Comparison of ENCODE assay signal across 1 cellular context in the genomic region with DNA sequence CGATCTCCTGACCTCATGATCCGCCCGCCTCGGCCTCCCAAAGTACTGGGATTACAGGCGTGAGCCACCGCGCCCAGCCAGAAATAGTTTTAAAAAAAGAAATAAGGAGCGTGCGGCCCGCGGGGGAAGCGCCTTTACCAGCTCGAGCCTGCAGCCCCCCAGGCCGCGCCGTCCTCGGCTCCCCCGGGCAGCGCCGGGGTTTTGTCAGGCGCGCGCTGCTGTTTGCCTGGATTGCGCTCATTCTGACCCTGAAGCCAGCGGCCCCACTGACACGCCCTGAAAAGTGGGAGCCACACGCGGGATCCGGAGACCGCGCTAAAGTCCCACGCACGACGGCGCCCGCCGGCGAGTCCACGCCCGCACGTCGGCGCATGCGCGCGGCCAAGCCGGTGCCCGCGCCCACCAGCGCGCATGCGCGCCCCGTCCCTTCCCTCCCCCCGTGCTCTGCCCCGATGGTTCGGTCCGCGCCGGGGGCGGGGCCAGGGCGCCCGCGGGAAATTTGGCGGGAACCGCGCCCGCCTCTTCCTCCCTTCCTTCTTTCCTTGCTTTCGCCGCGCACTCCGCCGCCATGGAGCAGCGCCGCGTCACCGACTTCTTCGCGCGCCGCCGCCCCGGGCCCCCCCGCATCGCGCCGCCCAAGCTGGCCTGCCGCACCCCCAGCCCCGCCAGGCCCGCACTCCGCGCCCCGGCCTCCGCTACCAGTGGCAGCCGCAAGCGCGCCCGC.
A peak's percentile ranks its signal among the peaks of the same experiment; 100 is the strongest.
TF ChIP-seq lines count a peak whose summit lies in the region.

TSS of gene CDT1 (plus strand) at position 526 of the 724 bp plus-strand sequence. CDS start at position 569, 43 bp downstream.

TF ChIP-seq in HEK293, 187 proteins besides CTCF, POLR2A, EP300 and RAD21 (continued from another document):
- TF ChIP-seq, protein P1, sequence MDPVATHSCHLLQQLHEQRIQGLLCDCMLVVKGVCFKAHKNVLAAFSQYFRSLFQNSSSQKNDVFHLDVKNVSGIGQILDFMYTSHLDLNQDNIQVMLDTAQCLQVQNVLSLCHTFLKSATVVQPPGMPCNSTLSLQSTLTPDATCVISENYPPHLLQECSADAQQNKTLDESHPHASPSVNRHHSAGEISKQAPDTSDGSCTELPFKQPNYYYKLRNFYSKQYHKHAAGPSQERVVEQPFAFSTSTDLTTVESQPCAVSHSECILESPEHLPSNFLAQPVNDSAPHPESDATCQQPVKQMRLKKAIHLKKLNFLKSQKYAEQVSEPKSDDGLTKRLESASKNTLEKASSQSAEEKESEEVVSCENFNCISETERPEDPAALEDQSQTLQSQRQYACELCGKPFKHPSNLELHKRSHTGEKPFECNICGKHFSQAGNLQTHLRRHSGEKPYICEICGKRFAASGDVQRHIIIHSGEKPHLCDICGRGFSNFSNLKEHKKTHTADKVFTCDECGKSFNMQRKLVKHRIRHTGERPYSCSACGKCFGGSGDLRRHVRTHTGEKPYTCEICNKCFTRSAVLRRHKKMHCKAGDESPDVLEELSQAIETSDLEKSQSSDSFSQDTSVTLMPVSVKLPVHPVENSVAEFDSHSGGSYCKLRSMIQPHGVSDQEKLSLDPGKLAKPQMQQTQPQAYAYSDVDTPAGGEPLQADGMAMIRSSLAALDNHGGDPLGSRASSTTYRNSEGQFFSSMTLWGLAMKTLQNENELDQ (tag by site-specific recombination; IDR thresholded peaks at IDR 0.05; ENCODE audit: low read depth), result no peak
- TF ChIP-seq MEIS1 (CRISPR knock-in tag; IDR thresholded peaks at IDR 0.05; ENCODE audit: borderline replicate concordance) (no peak), ZNF473 (tag by site-specific recombination; IDR thresholded peaks at IDR 0.05) (no peak), ZNF223 (tag by site-specific recombination; IDR thresholded peaks at IDR 0.05) (no peak), ZNF433 (tag by site-specific recombination; IDR thresholded peaks at IDR 0.05; ENCODE audit: low read depth) (no peak), ZNF624 (tag by site-specific recombination; IDR thresholded peaks at IDR 0.05) (no peak), ZNF510 (tag by site-specific recombination; IDR thresholded peaks at IDR 0.05; ENCODE audit: insufficient replicate concordance) (no peak), ZNF280C (tag by site-specific recombination; IDR thresholded peaks at IDR 0.05) (no peak), REPIN1 (tag by site-specific recombination; IDR thresholded peaks at IDR 0.05; ENCODE audit: low read depth) (peak; percentile 30; the same call in 1 of the 2 replicates), ZSCAN30 (tag by site-specific recombination; IDR thresholded peaks at IDR 0.05) (peak; percentile 47; the same call in 1 of the 2 replicates), KLF8 (tag by site-specific recombination; IDR thresholded peaks at IDR 0.05) (peak; percentile 62; the same call in 1 of the 2 replicates), ZNF571 (tag by site-specific recombination; IDR thresholded peaks at IDR 0.05) (no peak), ZFHX2 (tag by site-specific recombination; conservative IDR thresholded peaks at IDR 0.05) (peak; percentile 53), YY1 (tag by site-specific recombination; IDR thresholded peaks at IDR 0.05) (no peak), ZNF792 (tag by site-specific recombination; IDR thresholded peaks at IDR 0.05) (no peak), ZNF610 (tag by site-specific recombination; IDR thresholded peaks at IDR 0.05; ENCODE audit: borderline replicate concordance) (0 out of 2 replicates have a peak, but pooled peaks have one; percentile 36), ZIC2 (tag by site-specific recombination; IDR thresholded peaks at IDR 0.05) (no peak), ZNF10 (tag by site-specific recombination; IDR thresholded peaks at IDR 0.05) (no peak), ZNF585B (tag by site-specific recombination; IDR thresholded peaks at IDR 0.05) (no peak), ZNF830 (tag by site-specific recombination; IDR thresholded peaks at IDR 0.05; ENCODE audit: low read depth) (no peak), ZNF514 (tag by site-specific recombination; IDR thresholded peaks at IDR 0.05) (no peak), ZFP3 (tag by site-specific recombination; IDR thresholded peaks at IDR 0.05; ENCODE audit: low read depth) (no peak), ZNF701 (tag by site-specific recombination; IDR thresholded peaks at IDR 0.05) (no peak), GFI1B (tag by site-specific recombination; IDR thresholded peaks at IDR 0.05) (no peak), ZSCAN16 (tag by site-specific recombination; IDR thresholded peaks at IDR 0.05) (no peak), ZNF645 (tag by site-specific recombination; IDR thresholded peaks at IDR 0.05) (0 out of 2 replicates have a peak, but pooled peaks have one; percentile 30), ZBTB1 (tag by site-specific recombination; IDR thresholded peaks at IDR 0.05) (no peak), ZNF776 (tag by site-specific recombination; IDR thresholded peaks at IDR 0.05; ENCODE audit: borderline replicate concordance) (no peak), WT1 (tag by site-specific recombination; IDR thresholded peaks at IDR 0.05) (0 out of 2 replicates have a peak, but pooled peaks have one; percentile 31), ZNF266 (tag by site-specific recombination; IDR thresholded peaks at IDR 0.05; ENCODE audit: low read depth) (no peak), TSHZ1 (tag by site-specific recombination; IDR thresholded peaks at IDR 0.05; ENCODE audit: borderline replicate concordance) (no peak), HOXA7 (CRISPR knock-in tag; IDR thresholded peaks at IDR 0.05; ENCODE audit: borderline replicate concordance) (no peak), ZBTB44 (tag by site-specific recombination; IDR thresholded peaks at IDR 0.05) (peak; percentile 45; the same call in 1 of the 2 replicates), HOXD13 (CRISPR knock-in tag; IDR thresholded peaks at IDR 0.05; ENCODE audit: borderline replicate concordance) (no peak), ZNF488 (tag by site-specific recombination; IDR thresholded peaks at IDR 0.05) (no peak), PRDM1 (tag by site-specific recombination; IDR thresholded peaks at IDR 0.05) (0 out of 2 replicates have a peak, but pooled peaks have one; percentile 13), ZNF202 (tag by site-specific recombination; IDR thresholded peaks at IDR 0.05; ENCODE audit: borderline replicate concordance) (no peak), ZNF777 (tag by site-specific recombination; IDR thresholded peaks at IDR 0.05; ENCODE audit: borderline replicate concordance) (peak; percentile 73; the same call in 1 of the 2 replicates), ZNF76 (tag by site-specific recombination; IDR thresholded peaks at IDR 0.05; ENCODE audit: borderline replicate concordance, low read depth) (no peak), ZNF174 (tag by site-specific recombination; IDR thresholded peaks at IDR 0.05) (no peak), ZBTB7A (tag by site-specific recombination; IDR thresholded peaks at IDR 0.05; ENCODE audit: low read depth) (no peak), ZNF175 (tag by site-specific recombination; IDR thresholded peaks at IDR 0.05) (no peak), MZF1 (tag by site-specific recombination; IDR thresholded peaks at IDR 0.05; ENCODE audit: borderline replicate concordance) (no peak), ZNF335 (tag by site-specific recombination; conservative IDR thresholded peaks at IDR 0.05) (peak; percentile 91), TRIM28 (IDR thresholded peaks at IDR 0.05; ENCODE audit: borderline replicate concordance, low read length) (no peak), ZNF785 (tag by site-specific recombination; IDR thresholded peaks at IDR 0.05) (peak; percentile 88; the same call in 1 of the 2 replicates), KLF7 (tag by site-specific recombination; IDR thresholded peaks at IDR 0.05; ENCODE audit: borderline replicate concordance) (no peak)
- TF ChIP-seq, protein P2, sequence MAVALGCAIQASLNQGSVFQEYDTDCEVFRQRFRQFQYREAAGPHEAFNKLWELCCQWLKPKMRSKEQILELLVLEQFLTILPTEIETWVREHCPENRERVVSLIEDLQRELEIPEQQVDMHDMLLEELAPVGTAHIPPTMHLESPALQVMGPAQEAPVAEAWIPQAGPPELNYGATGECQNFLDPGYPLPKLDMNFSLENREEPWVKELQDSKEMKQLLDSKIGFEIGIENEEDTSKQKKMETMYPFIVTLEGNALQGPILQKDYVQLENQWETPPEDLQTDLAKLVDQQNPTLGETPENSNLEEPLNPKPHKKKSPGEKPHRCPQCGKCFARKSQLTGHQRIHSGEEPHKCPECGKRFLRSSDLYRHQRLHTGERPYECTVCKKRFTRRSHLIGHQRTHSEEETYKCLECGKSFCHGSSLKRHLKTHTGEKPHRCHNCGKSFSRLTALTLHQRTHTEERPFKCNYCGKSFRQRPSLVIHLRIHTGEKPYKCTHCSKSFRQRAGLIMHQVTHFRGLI (tag by site-specific recombination; IDR thresholded peaks at IDR 0.05), result peak; percentile 19; the same call in 1 of the 2 replicates
- TF ChIP-seq, protein P3, sequence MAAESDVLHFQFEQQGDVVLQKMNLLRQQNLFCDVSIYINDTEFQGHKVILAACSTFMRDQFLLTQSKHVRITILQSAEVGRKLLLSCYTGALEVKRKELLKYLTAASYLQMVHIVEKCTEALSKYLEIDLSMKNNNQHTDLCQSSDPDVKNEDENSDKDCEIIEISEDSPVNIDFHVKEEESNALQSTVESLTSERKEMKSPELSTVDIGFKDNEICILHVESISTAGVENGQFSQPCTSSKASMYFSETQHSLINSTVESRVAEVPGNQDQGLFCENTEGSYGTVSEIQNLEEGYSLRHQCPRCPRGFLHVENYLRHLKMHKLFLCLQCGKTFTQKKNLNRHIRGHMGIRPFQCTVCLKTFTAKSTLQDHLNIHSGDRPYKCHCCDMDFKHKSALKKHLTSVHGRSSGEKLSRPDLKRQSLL (tag by site-specific recombination; IDR thresholded peaks at IDR 0.05), result no peak
